Comparison of ENCODE assay signal across 17 cellular contexts in the genomic region with DNA sequence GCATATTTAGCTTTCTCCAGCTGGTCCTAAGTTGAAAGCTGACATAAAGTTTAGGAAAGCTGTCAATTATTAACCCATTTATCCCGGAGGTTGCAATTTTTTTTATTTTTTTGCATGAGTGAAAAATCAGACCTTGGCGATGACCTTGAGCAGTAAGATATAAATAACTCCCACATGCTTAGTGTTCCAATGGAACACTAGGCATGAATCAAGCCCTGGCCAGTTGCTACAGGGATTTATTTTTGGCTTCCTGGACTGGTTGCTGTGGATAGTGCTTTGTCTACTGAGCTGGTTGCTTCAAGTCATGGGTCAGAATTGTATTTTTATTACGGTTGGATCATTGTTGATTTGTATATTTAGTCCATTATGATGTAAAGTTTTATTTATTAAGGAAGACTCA.
A peak's percentile ranks its signal among the peaks of the same experiment; 100 is the strongest.
DNase-seq lines count a peak whose midpoint lies in the region; ATAC-seq and TF ChIP-seq lines count a peak whose summit lies in the region.
"Had no signal": no experiment of that assay in that cellular context is flagged by ENCODE, and none has a peak within 500 bp of the region (broad histone marks: within the 10 kb centered on the region; RNA-seq: fewer than 3 reads in every experiment).

No MANE protein-coding gene starts in this region.

- peak; percentile 85 to 92 (median 88) for ATAC-seq in heart left ventricle
- ATAC-seq: HepG2, upper lobe of right lung had no signal

- no peaks in the 10 kb centered on the region for H3K36me3 ChIP-seq in heart left ventricle
- no peaks in the 10 kb centered on the region for H3K36me3 ChIP-seq in right atrium auricular region
- no peaks in the 10 kb centered on the region for H3K36me3 ChIP-seq in adrenal gland (replicated peaks in 1 of 2)
- no peaks in the 10 kb centered on the region for H3K36me3 ChIP-seq in skeletal muscle tissue (ENCODE audit: control insufficient read depth in 3 of 3, insufficient read depth in 3 of 3, low read length in 3 of 3)
- H3K36me3 ChIP-seq: stomach, upper lobe of right lung had no signal

- no peak for TF ChIP-seq POLR2A in heart left ventricle (IDR thresholded peaks at IDR 0.05)
- no peak for TF ChIP-seq POLR2A in adrenal gland (IDR thresholded peaks at IDR 0.05)

- H3K4me1 ChIP-seq in heart left ventricle: no peaks in the 10 kb centered on the region
- no peaks in the 10 kb centered on the region for H3K4me1 ChIP-seq in right atrium auricular region
- no peaks in the 10 kb centered on the region for H3K4me1 ChIP-seq in adrenal gland (replicated peaks in 1 of 2)
- H3K4me1 ChIP-seq in skeletal muscle tissue (ENCODE audit: control insufficient read depth in 3 of 3, insufficient read depth in 3 of 3, low read length in 3 of 3): peaks cover 0 to 3% (median 0%) of the 10 kb centered on the region in 3 donors
- H3K4me1 ChIP-seq: upper lobe of right lung had no signal

- H3K27me3 ChIP-seq in heart left ventricle: no peaks in the 10 kb centered on the region
- no peaks in the 10 kb centered on the region for H3K27me3 ChIP-seq in right atrium auricular region
- H3K27me3 ChIP-seq in adrenal gland: no peaks in the 10 kb centered on the region
- H3K27me3 ChIP-seq in skeletal muscle tissue (ENCODE audit: control insufficient read depth in 3 of 3, insufficient read depth in 3 of 3, low read length in 3 of 3): no peaks in the 10 kb centered on the region
- H3K27me3 ChIP-seq: stomach, upper lobe of right lung had no signal

- peak in 1 of 5 donors; percentile 24 for DNase-seq in heart left ventricle
- no peak for DNase-seq in right atrium auricular region (ENCODE audit: low spot score)
- peak in 5 of 7 donors; percentile 8 to 32 (median 28) for DNase-seq in adrenal gland
- DNase-seq in left kidney (ENCODE audit: low read depth, low spot score): peak; percentile 7
- DNase-seq in AG08395 (ENCODE audit: low spot score): no peak
- no peak for DNase-seq in iPS-NIHi7 (ENCODE audit: extremely low spot score)
- no peak for DNase-seq in stimulated activated CD4-positive, alpha-beta T cell treated with anti-CD3 and anti-CD28 coated beads, Interleukin-4, amount 100 ng/mL, for 1 hour
- DNase-seq: activated CD4-positive, alpha-beta memory T cell treated with anti-CD3 and anti-CD28 coated beads, Interleukin-2, amount 10 ng/mL, durations not matched to agents 7 days and 5 days; activated gamma-delta T cell treated with Interleukin-2 at 50 U/mL for 16 hours; activated T-cell treated with anti-CD3 and anti-CD28 coated beads for 4 hours; C1 segment of cervical spinal cord; NCI-H1417 treated with DMSO at 0.1 percent for 48 hours; NCI-H524; stomach; upper lobe of right lung had no signal

- peaks cover 0 to 7% (median 0%) of the 10 kb centered on the region in 12 donors for H3K9me3 ChIP-seq in heart left ventricle
- no peaks in the 10 kb centered on the region for H3K9me3 ChIP-seq in right atrium auricular region
- no peaks in the 10 kb centered on the region for H3K9me3 ChIP-seq in adrenal gland (replicated peaks in 1 of 3)
- H3K9me3 ChIP-seq in skeletal muscle tissue (ENCODE audit: control insufficient read depth in 3 of 3, low read length in 3 of 3): no peaks in the 10 kb centered on the region
- H3K9me3 ChIP-seq: upper lobe of right lung had no signal

- peak overlapping the region in 2 of 12 donors; percentile 0 to 40 for H3K27ac ChIP-seq in heart left ventricle
- no peak overlapping the region for H3K27ac ChIP-seq in right atrium auricular region
- H3K27ac ChIP-seq in adrenal gland: no peak overlapping the region
- H3K27ac ChIP-seq in skeletal muscle tissue (ENCODE audit: low read depth, low read length): peak overlapping the region; percentile 42
- H3K27ac ChIP-seq: stomach, upper lobe of right lung had no signal

- TF ChIP-seq CTCF in heart left ventricle (IDR thresholded peaks at IDR 0.05) (no peak), right atrium auricular region (IDR thresholded peaks at IDR 0.05) (no peak), adrenal gland (IDR thresholded peaks at IDR 0.05) (no peak)

- H3K9ac ChIP-seq in skeletal muscle tissue (ENCODE audit: low read depth in 1 of 3, low read length in 3 of 3): no peak overlapping the region

- no peak overlapping the region for H3K4me3 ChIP-seq in heart left ventricle
- no peak overlapping the region for H3K4me3 ChIP-seq in right atrium auricular region
- no peak overlapping the region for H3K4me3 ChIP-seq in adrenal gland
- no peak overlapping the region for H3K4me3 ChIP-seq in skeletal muscle tissue (ENCODE audit: low read length in 3 of 3)
- H3K4me3 ChIP-seq: stomach, upper lobe of right lung had no signal

- intact Hi-C loops in heart left ventricle (cut with DNase I) (no loop called here), adrenal gland (cut with DNase I) (loop anchor here in 1 of 2 donors (10.0 kb wide), 1 partner anchor 124 kb away; no protein-coding TSS in a partner anchor)

- 53 to 59% (median 56%) methylated on average over 3 of the region's 3 CpGs for WGBS in heart left ventricle, 4 donors
- 30 to 46% (median 40%) methylated on average over 3 of the region's 3 CpGs for WGBS in adrenal gland, 4 donors

Comparison
In these comparisons a context has a peak if more than half of its experiments do, and no peak if none do; other contexts are left out.
1. DNase-seq: peak in adrenal gland (5 of 7) and left kidney (single experiment); none in right atrium auricular region (single experiment), AG08395 (single experiment), iPS-NIHi7 (single experiment) and stimulated activated CD4-positive, alpha-beta T cell treated with anti-CD3 and anti-CD28 coated beads, Interleukin-4, amount 100 ng/mL, for 1 hour (single experiment).